ENCODE assay signal across 19 cellular contexts in the genomic region with DNA sequence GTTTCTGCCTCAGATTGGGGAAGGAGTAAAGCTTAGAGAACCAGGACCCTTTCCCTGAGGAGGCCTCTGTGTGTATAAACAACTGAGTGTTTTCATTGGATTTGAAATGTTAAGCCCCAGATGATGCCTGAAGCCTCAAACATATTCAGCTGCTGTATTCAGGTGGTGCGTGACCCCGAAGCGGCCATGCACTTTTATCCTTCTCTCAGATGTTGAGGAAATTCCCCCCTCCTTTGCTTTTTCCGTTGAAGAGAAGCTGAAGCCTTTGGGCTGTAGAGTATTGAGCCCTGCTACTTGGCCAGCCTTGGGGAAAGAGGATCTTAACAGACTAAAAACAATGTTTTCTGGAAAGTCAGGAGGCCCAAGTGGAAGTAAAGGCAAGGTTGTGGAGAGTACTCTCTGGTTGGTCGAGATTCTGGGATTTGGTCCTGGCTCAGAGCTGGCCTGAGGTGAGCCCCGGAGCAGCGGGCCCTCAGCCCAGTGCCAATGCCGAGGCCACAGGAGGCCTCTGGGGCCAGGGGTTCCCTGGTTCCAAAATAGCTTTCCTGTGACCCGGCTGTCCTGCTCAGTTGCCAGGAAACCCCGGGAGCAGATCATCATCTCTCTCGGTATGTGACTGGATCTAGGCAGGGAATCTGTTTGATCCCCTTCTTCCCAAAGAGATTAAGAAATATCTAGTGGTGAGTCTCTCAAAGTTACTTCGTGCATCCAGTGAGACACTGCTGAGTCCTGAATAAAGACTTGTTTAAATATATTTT. TPM values are rescaled to one million over a fixed set of nuclear protein-coding genes. Genes with fewer than 3 reads are reported as not detected.
A peak's percentile ranks its signal among the peaks of the same experiment; 100 is the strongest.
DNase-seq lines count a peak whose midpoint lies in the region; ATAC-seq, FAIRE-seq and TF ChIP-seq lines count a peak whose summit lies in the region.
"Had no signal": no experiment of that assay in that cellular context is flagged by ENCODE, and none has a peak within 500 bp of the region (broad histone marks: within the 10 kb centered on the region; RNA-seq: fewer than 3 reads in every experiment).

No MANE protein-coding gene starts in this region.

- H3K9me3 ChIP-seq in IMR-90 (ENCODE audit: control insufficient read depth, insufficient read depth, low read length) (peaks cover 9% of the 10 kb centered on the region), hepatocyte (ENCODE audit: low read depth) (no peaks in the 10 kb centered on the region), spleen (peaks cover 0 to 9% (median 6%) of the 10 kb centered on the region in 8 donors)

- no peak overlapping the region for H3K23ac ChIP-seq in IMR-90 (ENCODE audit: low read depth, low read length)

- no peak overlapping the region for H2BK20ac ChIP-seq in IMR-90 (ENCODE audit: low read depth, low read length)

- no peak for TF ChIP-seq RAD21 in IMR-90 (IDR thresholded peaks at IDR 0.05; ENCODE audit: low read length)

- H3K27me3 Mint-ChIP-seq in neural crest cell (ENCODE audit: low read depth) = no peaks in the 10 kb centered on the region

- no peak overlapping the region for H3K4me2 ChIP-seq in IMR-90 (ENCODE audit: low read depth, low read length)
- no peak overlapping the region for H3K4me2 ChIP-seq in hepatocyte

- H3K4me3 Mint-ChIP-seq in neural crest cell = no peak overlapping the region

- H3K79me1 ChIP-seq in IMR-90 (ENCODE audit: low read depth in 1 of 2, low read length in 2 of 2) = no peaks in the 10 kb centered on the region

- H2BK5ac ChIP-seq in IMR-90 (ENCODE audit: low read depth, low read length, poor library complexity, severe bottlenecking) = no peak overlapping the region

- no peak overlapping the region for H3K14ac ChIP-seq in IMR-90 (replicated peaks; ENCODE audit: low read depth, low read length)

- H3K36me3 ChIP-seq in IMR-90 (ENCODE audit: control insufficient read depth, insufficient read depth, low read length) = no peaks in the 10 kb centered on the region
- no peaks in the 10 kb centered on the region for H3K36me3 ChIP-seq in hepatocyte (replicated peaks; ENCODE audit: insufficient read depth, low read depth)
- no peaks in the 10 kb centered on the region for H3K36me3 ChIP-seq in spleen

- FAIRE-seq in GM12891 (lab: Jason Lieb, UNC) = no peak

- H3K27ac Mint-ChIP-seq in neural crest cell (ENCODE audit: unreplicated experiment) = peak overlapping the region; percentile 83

- H3K27ac ChIP-seq in IMR-90 (ENCODE audit: insufficient read depth, low read length) = no peak overlapping the region
- H3K27ac ChIP-seq in hepatocyte = peak overlapping the region; percentile 62
- peak overlapping the region in 5 of 8 donors; percentile 23 to 41 (median 36) for H3K27ac ChIP-seq in spleen
- H3K27ac ChIP-seq: C4-2B had no signal

- H3K4me1 Mint-ChIP-seq in neural crest cell = peaks cover 27% of the 10 kb centered on the region

- no peak overlapping the region for H2AK5ac ChIP-seq in IMR-90 (ENCODE audit: low read depth, low read length)

- H4K8ac ChIP-seq in IMR-90 (ENCODE audit: low read depth in 2 of 2, low read length in 2 of 2) = no peak overlapping the region

- dilution Hi-C loops in IMR-90 (cut with HindIII; ENCODE audit: low sequenced_read_pairs, unreplicated experiment) = no loop called here

- in situ Hi-C loops in IMR-90 (cut with MboI; ENCODE audit: low sequenced_read_pairs) = no loop called here

- CTCF ChIA-PET in IMR-90 (lab: Yijun Ruan, JAX) = no interaction called here

- H4K20me1 ChIP-seq in IMR-90 (ENCODE audit: insufficient read depth, low read length) = no peaks in the 10 kb centered on the region
- H4K20me1 ChIP-seq in hepatocyte (ENCODE audit: insufficient read depth, poor library complexity, severe bottlenecking) = no peaks in the 10 kb centered on the region

- POLR2A ChIA-PET in IMR-90 (lab: Charles Lee; ENCODE audit: unreplicated experiment) = no interaction called here

- H3K9me2 ChIP-seq in hepatocyte (replicated peaks; ENCODE audit: insufficient read depth) = no peaks in the 10 kb centered on the region

- H2AFZ ChIP-seq in IMR-90 (replicated peaks; ENCODE audit: low read length, poor library complexity) = no peak overlapping the region
- peak overlapping the region; percentile 2 for H2AFZ ChIP-seq in hepatocyte

- no peaks in the 10 kb centered on the region for H3K79me2 ChIP-seq in hepatocyte

- no peak overlapping the region for H4K91ac ChIP-seq in IMR-90 (ENCODE audit: insufficient read depth, low read depth, low read length)

- no peak overlapping the region for H3K4ac ChIP-seq in IMR-90 (ENCODE audit: low read depth, low read length)

- no peak overlapping the region for H2AK9ac ChIP-seq in IMR-90 (replicated peaks; ENCODE audit: low read depth, low read length, poor library complexity)

- H4K5ac ChIP-seq in IMR-90 (ENCODE audit: low read depth, low read length) = no peak overlapping the region

- intact Hi-C loops in IMR-90 (cut with micrococcal nuclease) (loop anchor here (5.0 kb wide), 2 partner anchors 37 to 77 kb away; no protein-coding TSS in a partner anchor), spleen (cut with DNase I; ENCODE audit: low total_unique reads) (no loop called here)

- no CpG with 5 or more reads among the region's 12 CpGs for WGBS in IMR-90 (ENCODE audit: extremely low coverage in 2 of 2, insufficient read length in 1 of 2), 2 experiments
- WGBS in hepatocyte (ENCODE audit: low lambda C conversion rate, missing lambda C conversion rate) = 63% methylated on average over 12 of the region's 12 CpGs
- 69 to 80% (median 71%) methylated on average over 12 of the region's 12 CpGs for WGBS in spleen, 5 donors

- TF ChIP-seq CTCF in IMR-90 (conservative IDR thresholded peaks at IDR 0.05; ENCODE audit: low read depth, low read length) = no peak
- no peak for TF ChIP-seq CTCF in hepatocyte (IDR thresholded peaks at IDR 0.05; ENCODE audit: poor library complexity)
- TF ChIP-seq CTCF in neural crest cell (conservative IDR thresholded peaks at IDR 0.05) = no peak
- TF ChIP-seq CTCF in spleen (IDR thresholded peaks at IDR 0.05 in 8 of 11, conservative IDR thresholded peaks at IDR 0.05 in 3 of 11) = no peak

- TF ChIP-seq POLR2A in IMR-90 (IDR thresholded peaks at IDR 0.05; ENCODE audit: low read depth, low read length) = no peak
- TF ChIP-seq POLR2A in spleen (IDR thresholded peaks at IDR 0.05) = no peak
- no peak for TF ChIP-seq POLR2A in GM12891 (IDR thresholded peaks at IDR 0.05; ENCODE audit: low read depth, low read length)

- H3K4me1 ChIP-seq in IMR-90 (ENCODE audit: control insufficient read depth, insufficient read depth, low read length) = no peaks in the 10 kb centered on the region; the same call in 1 of the 2 replicates
- H3K4me1 ChIP-seq in hepatocyte (ENCODE audit: insufficient read depth) = peaks cover 7% of the 10 kb centered on the region
- peaks cover 0 to 10% (median 0%) of the 10 kb centered on the region in 6 donors for H3K4me1 ChIP-seq in spleen

- H2BK120ac ChIP-seq in IMR-90 (ENCODE audit: low read depth, low read length) = no peak overlapping the region

- H3K9me1 ChIP-seq in IMR-90 (ENCODE audit: insufficient read depth, low read length) = no peaks in the 10 kb centered on the region

- H3K9me3 Mint-ChIP-seq in neural crest cell = no peaks in the 10 kb centered on the region

- no TSS peak for BruUV-seq in IMR-90 (replicated peaks; lab: Mats Ljungman, UMichigan)

- ATAC-seq in IMR-90 (ENCODE audit: low read depth) = 0 out of 2 replicates have a peak, but pooled peaks have one; percentile 37
- no peak for ATAC-seq in HG03378 (IDR thresholded peaks at IDR 0.05; ENCODE audit: unreplicated experiment)
- ATAC-seq: PC-3 had no signal

- H3K56ac ChIP-seq in IMR-90 (ENCODE audit: extremely low read depth, insufficient read depth, low read length) = no peak overlapping the region

- H3K36me3 Mint-ChIP-seq in neural crest cell (ENCODE audit: low read depth) = no peaks in the 10 kb centered on the region

- H3K27me3 ChIP-seq in IMR-90 (ENCODE audit: control insufficient read depth, insufficient read depth, low read length) = peaks cover 17% of the 10 kb centered on the region
- no peaks in the 10 kb centered on the region for H3K27me3 ChIP-seq in hepatocyte
- H3K27me3 ChIP-seq in spleen (replicated peaks in 1 of 7) = no peaks in the 10 kb centered on the region

- no peak overlapping the region for H3K4me3 ChIP-seq in IMR-90 (ENCODE audit: insufficient read depth, low read depth, low read length)
- H3K4me3 ChIP-seq in hepatocyte = no peak overlapping the region
- H3K4me3 ChIP-seq in spleen = no peak overlapping the region

- no peak overlapping the region for H2BK15ac ChIP-seq in IMR-90 (ENCODE audit: low read depth, low read length)

- H3K18ac ChIP-seq in IMR-90 (ENCODE audit: low read depth, low read length) = no peak overlapping the region

- DNase-seq in IMR-90 (no peak), hepatocyte (ENCODE audit: low spot score) (no peak), neural crest cell (ENCODE audit: low read depth, low spot score) (no peak), spleen (no peak), middle frontal gyrus (ENCODE audit: extremely low spot score, low spot score) (no peak), GM12891 (ENCODE audit: insufficient read length, low spot score) (no peak)
- DNase-seq: DMS79, KG1, NCI-H1417, NCI-H1930, NCI-H526, PC-3, RPMI8226, SHP77 treated with DMSO at 0.1 percent for 48 hours had no signal

- H3K9ac ChIP-seq in IMR-90 (ENCODE audit: low read depth, low read length) = no peak overlapping the region

RNA-seq across cellular contexts. Expression of gene FKBP6, which starts 22.5 kb away (rescaled TPM):
- total RNA-seq in IMR-90 (2012; rRNA removed) = not detected in 2 replicates
- not detected in 2 replicates for polyA plus RNA-seq in IMR-90 (2012; rRNA removed)
- polyA plus RNA-seq in IMR-90 (2012; cell fraction: cytosol; rRNA removed) = not detected in 2 replicates
- polyA plus RNA-seq in IMR-90 (2012; cell fraction: nucleus; rRNA removed; ENCODE audit: low replicate concordance) = not detected in 2 replicates
- 0.12 TPM in 1 of 2 replicates, not detected in the other for total RNA-seq in hepatocyte
- polyA plus RNA-seq in hepatocyte = 0.17 TPM in 1 of 2 replicates, not detected in the other
- total RNA-seq in neural crest cell = not detected in 2 replicates
- total RNA-seq in spleen = not detected
- polyA plus RNA-seq in spleen = under 1 TPM; 0.15 to 0.51 (median 0.24) TPM
- not detected for polyA plus RNA-seq in GM12891 (2012; ENCODE audit: low read depth, missing spikeins)
- total RNA-seq: A673, H4, M059J, PC-3 had no signal

RNA-seq across cellular contexts. Expression of gene TRIM50, which starts 22.6 kb away (rescaled TPM):
- total RNA-seq in IMR-90 (2012; rRNA removed) (not detected in 2 replicates), hepatocyte (7.5 and 9.8 TPM in 2 replicates), neural crest cell (not detected in 2 replicates), spleen (1 to 10 TPM in 1 of 7 donors, under 1 TPM in 3, not detected in 3; 0.32 to 1.8 (median 0.58) TPM)
- polyA plus RNA-seq in IMR-90 (2012; rRNA removed) (not detected in 2 replicates), hepatocyte (9.0 and 10.8 TPM in 2 replicates), spleen (under 1 TPM; 0.13 to 0.26 (median 0.18) TPM)
- not detected in 2 replicates for polyA plus RNA-seq in IMR-90 (2012; cell fraction: cytosol; rRNA removed)
- polyA plus RNA-seq in IMR-90 (2012; cell fraction: nucleus; rRNA removed; ENCODE audit: low replicate concordance) = not detected in 2 replicates
- not detected for polyA plus RNA-seq in GM12891 (2012; ENCODE audit: low read depth, missing spikeins)
- total RNA-seq: A673, H4, M059J, PC-3 had no signal

RNA-seq across cellular contexts. Expression of gene NSUN5, which starts 41.9 kb away (rescaled TPM):
- 10.0 and 11.4 TPM in 2 replicates for total RNA-seq in IMR-90 (2012; rRNA removed)
- 17.7 and 21.0 TPM in 2 replicates for polyA plus RNA-seq in IMR-90 (2012; rRNA removed)
- polyA plus RNA-seq in IMR-90 (2012; cell fraction: cytosol; rRNA removed) = 14.2 and 19.7 TPM in 2 replicates
- 31.9 and 59.9 TPM in 2 replicates for polyA plus RNA-seq in IMR-90 (2012; cell fraction: nucleus; rRNA removed; ENCODE audit: low replicate concordance)
- 20.5 and 22.6 TPM in 2 replicates for total RNA-seq in hepatocyte
- 30.6 and 33.1 TPM in 2 replicates for polyA plus RNA-seq in hepatocyte
- total RNA-seq in neural crest cell = 33.6 and 40.2 TPM in 2 replicates
- 10 to 100 TPM; 23.6 to 35.8 (median 29.3) TPM for total RNA-seq in spleen
- 10 to 100 TPM; 40.9 to 43.1 (median 42.6) TPM for polyA plus RNA-seq in spleen
- 32.6 TPM for polyA plus RNA-seq in GM12891 (2012; ENCODE audit: low read depth, missing spikeins)
